8 cellular contexts compared by ENCODE assay signal in the genomic region with DNA sequence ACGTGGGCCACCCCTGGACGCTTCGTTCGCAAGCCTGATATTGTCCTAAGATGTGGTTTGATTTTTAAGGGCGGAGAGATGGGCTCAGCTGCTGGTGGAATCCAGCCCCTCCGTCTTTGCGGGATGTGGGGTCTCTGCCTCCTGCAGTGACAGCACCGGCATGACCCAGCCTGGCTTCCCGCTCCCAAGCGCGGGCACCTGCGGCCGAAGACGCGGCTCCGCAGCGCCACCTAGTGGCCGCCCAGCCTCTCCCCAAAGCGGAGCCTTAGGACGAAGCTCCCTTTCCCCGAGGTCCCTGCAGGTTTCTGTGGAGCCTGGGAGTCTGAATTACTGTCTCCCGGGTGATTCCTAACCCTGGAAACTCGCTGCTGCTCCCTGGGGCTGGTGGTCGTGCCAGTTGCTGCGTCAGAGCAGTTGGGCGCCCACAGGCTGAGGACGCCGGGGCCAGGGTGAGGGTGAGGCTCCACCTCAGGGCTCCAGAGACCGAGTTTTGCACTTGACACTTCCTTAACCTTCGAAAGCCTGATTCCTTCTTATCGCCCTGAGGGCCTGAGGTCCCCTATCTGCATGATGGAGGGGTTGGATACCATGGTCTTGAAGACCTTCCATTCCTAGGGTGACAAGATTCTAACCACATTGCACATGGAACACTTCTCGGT.
DNase-seq lines count a peak whose midpoint lies in the region; ATAC-seq and TF ChIP-seq lines count a peak whose summit lies in the region.

No MANE protein-coding gene starts in this region.

- in situ Hi-C loops in gastrocnemius medialis (cut with MboI; ENCODE audit: low sequenced_read_pairs in 4 of 4), result no loop called here

- H3K9me3 ChIP-seq in cardiac muscle cell (ENCODE audit: low read depth) (no peaks in the 10 kb centered on the region), gastrocnemius medialis (no peaks in the 10 kb centered on the region)

- ATAC-seq in GM18868 (IDR thresholded peaks at IDR 0.05; ENCODE audit: unreplicated experiment) (peak; percentile 85), HG03139 (IDR thresholded peaks at IDR 0.05; ENCODE audit: unreplicated experiment) (peak; percentile 74), gastrocnemius medialis (peak; percentile 45 to 66)

- no peak overlapping the region for H3K27ac ChIP-seq in cardiac muscle cell
- no peak overlapping the region for H3K27ac ChIP-seq in gastrocnemius medialis

- intact Hi-C loops in gastrocnemius medialis (cut with DNase I; ENCODE audit: low total_unique reads), result loop anchor here (5.0 kb wide), 1 partner anchor 267 kb away; no protein-coding TSS in a partner anchor

- no peak for TF ChIP-seq POLR2A in gastrocnemius medialis (IDR thresholded peaks at IDR 0.05)

- peaks cover 45% of the 10 kb centered on the region for H3K27me3 ChIP-seq in cardiac muscle cell
- peaks cover 0 to 4% (median 0%) of the 10 kb centered on the region in 3 donors for H3K27me3 ChIP-seq in gastrocnemius medialis

- H3K4me1 ChIP-seq in cardiac muscle cell (ENCODE audit: low read depth) (no peaks in the 10 kb centered on the region), gastrocnemius medialis (peaks cover 0 to 11% of the 10 kb centered on the region in 2 donors)

- H3K4me3 ChIP-seq in cardiac muscle cell (no peak overlapping the region), gastrocnemius medialis (no peak overlapping the region)

- peak; percentile 48 for DNase-seq in Ammon's horn (ENCODE audit: low spot score)
- DNase-seq in RPMI8226, result peak; percentile 69
- DNase-seq in activated gamma-delta T cell treated with anti-CD3 and anti-CD28 coated beads, Interleukin-2, amount 50 U/mL, for 16 hours (ENCODE audit: low read depth), result peak; percentile 29
- peak; percentile 55 to 80 for DNase-seq in cardiac muscle cell (ENCODE audit: low read depth in 1 of 2, low spot score in 1 of 2)
- no peak for DNase-seq in gastrocnemius medialis
- DNase-seq in MV-4-11 (lab: John Stamatoyannopoulos, UW), result no peak

- H3K36me3 ChIP-seq in cardiac muscle cell (no peaks in the 10 kb centered on the region), gastrocnemius medialis (no peaks in the 10 kb centered on the region)

- peak; percentile 93 for TF ChIP-seq CTCF in cardiac muscle cell (IDR thresholded peaks at IDR 0.05; ENCODE audit: low read depth, low read length)
- TF ChIP-seq CTCF in gastrocnemius medialis (IDR thresholded peaks at IDR 0.05 in 4 of 5, conservative IDR thresholded peaks at IDR 0.05 in 1 of 5), result peak; percentile 26 to 93 (median 83)

Comparison
In these comparisons a context has a peak if more than half of its experiments do, and no peak if none do; other contexts are left out.
1. DNase-seq: peak in Ammon's horn (single experiment), RPMI8226 (single experiment), activated gamma-delta T cell treated with anti-CD3 and anti-CD28 coated beads, Interleukin-2, amount 50 U/mL, for 16 hours (single experiment) and cardiac muscle cell (2 of 2); none in gastrocnemius medialis (0 of 2) and MV-4-11 (single experiment).
2. Peak in every context shown above with its lines, with median percentiles within 50 percentile points of each other: ATAC-seq.